8 cellular contexts compared by ENCODE assay signal in genomic region chr3:129121016-129121791, GRCh38.
DNase-seq lines count a peak whose midpoint lies in the region; ATAC-seq and TF ChIP-seq lines count a peak whose summit lies in the region.

No MANE protein-coding gene starts in this region.

- H3K4me3 ChIP-seq in GM06990 (replicated peaks; ENCODE audit: low read depth, low read length) (peak overlapping the region; percentile 65), coronary artery (peak overlapping the region; percentile 98), tibial artery (peak overlapping the region; percentile 69 to 94)

- peak overlapping the region; percentile 96 to 99 for H3K27ac ChIP-seq in coronary artery
- peak overlapping the region; percentile 95 to 98 for H3K27ac ChIP-seq in tibial artery

- peak; percentile 76 for DNase-seq in GM06990 (ENCODE audit: extremely low read depth, insufficient read length)
- peak; percentile 15 for DNase-seq in T-helper 9 cell
- no peak for DNase-seq in coronary artery (ENCODE audit: low spot score)
- DNase-seq in memory B cell (ENCODE audit: low spot score in 2 of 2) = peak in 1 of 2 donors; percentile 13
- no peak for DNase-seq in tibial artery
- no peak for DNase-seq in NCI-H1105 (lab: John Stamatoyannopoulos, UW)
- DNase-seq in NCI-H2196 (lab: John Stamatoyannopoulos, UW; ENCODE audit: unreplicated experiment) = no peak

- TF ChIP-seq CTCF in GM06990 (IDR thresholded peaks at IDR 0.05; ENCODE audit: insufficient read depth, low read length, poor library complexity, severe bottlenecking) = no peak
- TF ChIP-seq CTCF in coronary artery (IDR thresholded peaks at IDR 0.05) = no peak
- TF ChIP-seq CTCF in tibial artery (IDR thresholded peaks at IDR 0.05) = no peak

- H3K4me3 Mint-ChIP-seq in memory B cell = peak overlapping the region; percentile 89

- H3K4me1 Mint-ChIP-seq in memory B cell = peaks cover 32% of the 10 kb centered on the region

- no peaks in the 10 kb centered on the region for H3K9me3 Mint-ChIP-seq in memory B cell

- intact Hi-C loops in tibial artery (cut with DNase I; ENCODE audit: low total_unique reads) = loop anchor here (10.0 kb wide), 1 partner anchor 64 kb away; the partner anchor contains the start of gene CNBP

- peak; percentile 5 for ATAC-seq in HG02970 (IDR thresholded peaks at IDR 0.05; ENCODE audit: low FRiP score, unreplicated experiment)
- ATAC-seq in memory B cell (ENCODE audit: low read depth) = peak; percentile 5

- H3K27me3 Mint-ChIP-seq in memory B cell = no peaks in the 10 kb centered on the region

- H3K36me3 Mint-ChIP-seq in memory B cell = peaks cover 8% of the 10 kb centered on the region

- H3K36me3 ChIP-seq in GM06990 (ENCODE audit: control insufficient read depth, insufficient read depth, low read length) (peaks cover 3% of the 10 kb centered on the region), tibial artery (peaks cover 0 to 9% (median 3%) of the 10 kb centered on the region in 3 donors)

- H3K27me3 ChIP-seq in GM06990 (replicated peaks; ENCODE audit: control insufficient read depth, insufficient read depth, low read length) (no peaks in the 10 kb centered on the region), tibial artery (no peaks in the 10 kb centered on the region)

- H3K4me1 ChIP-seq in tibial artery = peaks cover 0 to 33% (median 24%) of the 10 kb centered on the region in 4 donors

- no peak overlapping the region for H3K27ac Mint-ChIP-seq in memory B cell

- no peaks in the 10 kb centered on the region for H3K9me3 ChIP-seq in tibial artery

Comparison
In these comparisons a context has a peak if more than half of its experiments do, and no peak if none do; other contexts are left out.
1. DNase-seq: peak in GM06990 (single experiment) and T-helper 9 cell (single experiment); none in coronary artery (single experiment), tibial artery (0 of 2), NCI-H1105 (single experiment) and NCI-H2196 (single experiment).
2. Peak in every context shown above with its lines, with median percentiles within 50 percentile points of each other: H3K4me3 ChIP-seq.